Comparison of ENCODE assay signal across 1 cellular context in genomic region chr5:36739751-36740221, GRCh38.
TF ChIP-seq lines count a peak whose summit lies in the region.

No MANE protein-coding gene starts in this region.

TF ChIP-seq in HepG2, 621 proteins besides CTCF, POLR2A, EP300 and RAD21 (continued from another document):
- TF ChIP-seq ZBTB40 (IDR thresholded peaks at IDR 0.05): no peak
- no peak for TF ChIP-seq ZBTB40 (CRISPR knock-in tag; IDR thresholded peaks at IDR 0.05)
- peak; percentile 30 for TF ChIP-seq YY1 (IDR thresholded peaks at IDR 0.05; ENCODE audit: insufficient read depth, insufficient replicate concordance, low read depth, low read length)
- TF ChIP-seq ETS1 (CRISPR knock-in tag; IDR thresholded peaks at IDR 0.05): no peak
- no peak for TF ChIP-seq ZFY (CRISPR knock-in tag; IDR thresholded peaks at IDR 0.05)
- no peak for TF ChIP-seq THRA (CRISPR knock-in tag; IDR thresholded peaks at IDR 0.05; ENCODE audit: borderline replicate concordance)
- TF ChIP-seq KAT2B (IDR thresholded peaks at IDR 0.05; ENCODE audit: borderline replicate concordance, low read depth, low read length): no peak
- no peak for TF ChIP-seq PITX1 (CRISPR knock-in tag; IDR thresholded peaks at IDR 0.05)
- no peak for TF ChIP-seq ZNF205 (CRISPR knock-in tag; IDR thresholded peaks at IDR 0.05)
- TF ChIP-seq ZNF790 (CRISPR knock-in tag; IDR thresholded peaks at IDR 0.05; ENCODE audit: borderline replicate concordance): no peak
- 0 out of 4 replicates have a peak, but pooled peaks of 1 of the 2 experiments have one; percentile 28 for TF ChIP-seq HMGXB4 (CRISPR knock-in tag; IDR thresholded peaks at IDR 0.05; ENCODE audit: borderline replicate concordance in 1 of 2, low read depth in 1 of 2)
- no peak for TF ChIP-seq ZNF570 (CRISPR knock-in tag; IDR thresholded peaks at IDR 0.05; ENCODE audit: borderline replicate concordance)
- TF ChIP-seq RNF2 (conservative IDR thresholded peaks at IDR 0.05; ENCODE audit: low read depth): 0 out of 2 replicates have a peak, but pooled peaks have one; percentile 29
- no peak for TF ChIP-seq ZFP37 (CRISPR knock-in tag; IDR thresholded peaks at IDR 0.05; ENCODE audit: borderline replicate concordance)
- TF ChIP-seq ZNF501 (CRISPR knock-in tag; IDR thresholded peaks at IDR 0.05): no peak
- TF ChIP-seq ZNF567 (CRISPR knock-in tag; IDR thresholded peaks at IDR 0.05; ENCODE audit: borderline replicate concordance): no peak
- TF ChIP-seq LBX2 (CRISPR knock-in tag; IDR thresholded peaks at IDR 0.05; ENCODE audit: borderline replicate concordance): no peak
- TF ChIP-seq PRDM15 (CRISPR knock-in tag; IDR thresholded peaks at IDR 0.05): no peak
- TF ChIP-seq E2F2 (CRISPR knock-in tag; IDR thresholded peaks at IDR 0.05; ENCODE audit: borderline replicate concordance): no peak
- TF ChIP-seq POGZ (CRISPR knock-in tag; IDR thresholded peaks at IDR 0.05): 0 out of 2 replicates have a peak, but pooled peaks have one; percentile 22
- TF ChIP-seq ZNF431 (CRISPR knock-in tag; IDR thresholded peaks at IDR 0.05; ENCODE audit: borderline replicate concordance, low read depth): no peak
- 0 out of 2 replicates have a peak, but pooled peaks have one; percentile 15 for TF ChIP-seq MIXL1 (CRISPR knock-in tag; IDR thresholded peaks at IDR 0.05)
- TF ChIP-seq ZNF644 (CRISPR knock-in tag; IDR thresholded peaks at IDR 0.05; ENCODE audit: low read depth): 0 out of 2 replicates have a peak, but pooled peaks have one; percentile 42
- TF ChIP-seq SATB2 (CRISPR knock-in tag; IDR thresholded peaks at IDR 0.05): no peak
- no peak for TF ChIP-seq NR0B2 (CRISPR knock-in tag; IDR thresholded peaks at IDR 0.05)
- TF ChIP-seq NKX3-1 (CRISPR knock-in tag; IDR thresholded peaks at IDR 0.05): no peak
- TF ChIP-seq HOXA5 (CRISPR knock-in tag; IDR thresholded peaks at IDR 0.05): no peak
- no peak for TF ChIP-seq ZNF143 (CRISPR knock-in tag; IDR thresholded peaks at IDR 0.05)
